Comparison of ENCODE assay signal across 24 cellular contexts in genomic region chr5:98144710-98145109, GRCh38.
"Had no signal": no experiment of that assay in that cellular context is flagged by ENCODE, and none has a peak within 500 bp of the region (broad histone marks: within the 10 kb centered on the region; RNA-seq: fewer than 3 reads in every experiment).

No MANE protein-coding gene starts in this region.

- H3K27me3 ChIP-seq: MG63 had no signal

- H3K27ac ChIP-seq: KMS-11 had no signal

- H3K4me3 ChIP-seq: MG63 had no signal

- DNase-seq: activated B cell treated with CpG ODN at 0.5 μM for 24 hours; activated CD4-positive, alpha-beta memory T cell treated with anti-CD3 and anti-CD28 coated beads for 36 hours; activated CD4-positive, alpha-beta T cell treated with anti-CD3 and anti-CD28 coated beads for 1 hour; activated CD4-positive, alpha-beta T cell treated with anti-CD3 and anti-CD28 coated beads, Interleukin-2, amount 10 ng/mL, durations not matched to agents 7 days and 5 days; activated CD8-positive, alpha-beta memory T cell treated with anti-CD3 and anti-CD28 coated beads for 24 hours; activated gamma-delta T cell treated with Interleukin-2 at 50 U/mL for 16 hours; activated naive CD4-positive, alpha-beta T cell treated with anti-CD3 and anti-CD28 coated beads, Interleukin-2, amount 10 ng/mL, durations not matched to agents 7 days and 5 days; activated naive CD8-positive, alpha-beta T cell treated with anti-CD3 and anti-CD28 coated beads for 36 hours; activated T-cell treated with anti-CD3 and anti-CD28 coated beads, Interleukin-2, amount 50 U/mL, for 4 hours; central memory CD4-positive, alpha-beta T cell; MG63; MV-4-11; NCI-H1092 treated with DMSO at 0.1 percent for 48 hours; NCI-H1417 treated with DMSO at 0.1 percent for 48 hours; NCI-H1694; NCI-H2029; NCI-H2107; NCI-H510A treated with DMSO at 0.1 percent for 48 hours; NCI-H69; SIG-M5; T-helper 17 cell; T-helper 9 cell had no signal

- H3K36me3 ChIP-seq: MG63 had no signal

- ATAC-seq: activated T-cell treated with anti-CD3 and anti-CD28 coated beads, Interleukin-2, amount 50 U/mL, for 4 hours; activated T-helper 17 cell treated with anti-CD3 and anti-CD28 coated beads, Interleukin-2, amount 50 U/mL, for 72 hours; T-helper 17 cell had no signal
